8 cellular contexts compared by ENCODE assay signal in genomic region chr22:19291580-19292261, GRCh38. TPM values are rescaled to one million over a fixed set of nuclear protein-coding genes. Genes with fewer than 3 reads are reported as not detected.
A peak's percentile ranks its signal among the peaks of the same experiment; 100 is the strongest.
DNase-seq lines count a peak whose midpoint lies in the region; ATAC-seq and TF ChIP-seq lines count a peak whose summit lies in the region.

Gene CLTCL1, minus strand, starts transcription at chr22:19291719. Its CDS starts 78 bp downstream, at chr22:19291641.

- POLR2A ChIA-PET in PC-9 (lab: Charles Lee; ENCODE audit: unreplicated experiment): interaction anchor here (0.6 to 0.7 kb wide), 2 partner anchors 156 to 694 kb away, joined by 3 to 4 read pairs; partner anchors contain the start of gene C22orf39
- POLR2A ChIA-PET in naive thymus-derived CD4-positive, alpha-beta T cell (lab: Charles Lee): interaction anchor here (0.6 to 1.7 kb wide), 3 partner anchors 12 to 181 kb away, joined by 4 to 8 read pairs (median 6); partner anchors contain the start of gene DGCR2

- H3K9me2 ChIP-seq in PC-9 (ENCODE audit: insufficient read depth): no peaks in the 10 kb centered on the region

- no peak within 1 kb of the TSS for H3K27ac ChIP-seq in PC-9
- H3K27ac ChIP-seq in naive thymus-derived CD4-positive, alpha-beta T cell (ENCODE audit: low read depth, low read length): peak within 1 kb of the TSS; percentile 76

- CTCF ChIA-PET in PC-9 (lab: Charles Lee): interaction anchor here (0.7 kb wide), 1 partner anchor 288 kb away, joined by 16 read pairs; no protein-coding TSS in a partner anchor
- CTCF ChIA-PET in naive thymus-derived CD4-positive, alpha-beta T cell (lab: Charles Lee): interaction anchor here (0.7 kb wide), 2 partner anchors 11 to 13 kb away, joined by 3 read pairs; no protein-coding TSS in a partner anchor

- no peaks in the 10 kb centered on the region for H3K9me3 Mint-ChIP-seq in activated T-helper 1 cell treated with anti-CD3 and anti-CD28 coated beads, Interleukin-12 subunit alpha, Interleukin-12 subunit beta, Interleukin-2, Interleukin-4 antibody, amounts not matched to agents 30 ng/mL and 10 ng/mL and 1 ng/mL, durations not matched to agents 14 hours and 24 hours and 36 hours
- H3K9me3 Mint-ChIP-seq in naive thymus-derived CD4-positive, alpha-beta T cell: no peaks in the 10 kb centered on the region
- no peaks in the 10 kb centered on the region for H3K9me3 Mint-ChIP-seq in stimulated activated effector memory CD8-positive, alpha-beta T cell treated with anti-CD3 and anti-CD28 coated beads, Interleukin-12 subunit alpha, Interleukin-12 subunit beta, amount 100 ng/mL, for 72 hours

- TF ChIP-seq CTCF in PC-9 (conservative IDR thresholded peaks at IDR 0.05): no peak
- no peak for TF ChIP-seq CTCF in fibroblast of mammary gland (conservative IDR thresholded peaks at IDR 0.05; ENCODE audit: control insufficient read depth, insufficient read depth, low read depth, low read length)

- DNase-seq in DMS53 (lab: John Stamatoyannopoulos, UW) (peak; percentile 64), DMS53 treated with DMSO at 0.1 percent for 48 hours (lab: John Stamatoyannopoulos, UW; ENCODE audit: unreplicated experiment) (no peak), PC-9 (peak in 1 of 2 experiments; percentile 66), fibroblast of mammary gland (ENCODE audit: low read depth) (peak; percentile 52)
- DNase-seq in activated T-helper 1 cell treated with anti-CD3 and anti-CD28 coated beads, Interleukin-12 subunit alpha, Interleukin-12 subunit beta, Interleukin-2, Interleukin-4 antibody, amounts not matched to agents 30 ng/mL and 10 ng/mL and 1 ng/mL, durations not matched to agents 14 hours and 24 hours and 36 hours (ENCODE audit: low spot score): peak; percentile 66
- DNase-seq in naive thymus-derived CD4-positive, alpha-beta T cell: peak; percentile 38 to 81 (median 67)
- peak; percentile 66 to 85 for DNase-seq in stimulated activated effector memory CD8-positive, alpha-beta T cell treated with anti-CD3 and anti-CD28 coated beads, Interleukin-12 subunit alpha, Interleukin-12 subunit beta, amount 100 ng/mL, for 72 hours (ENCODE audit: low spot score in 2 of 2)

- peak; percentile 60 for ATAC-seq in HG03196 (IDR thresholded peaks at IDR 0.05; ENCODE audit: unreplicated experiment)
- peak; percentile 90 for ATAC-seq in naive thymus-derived CD4-positive, alpha-beta T cell
- peak; percentile 74 for ATAC-seq in stimulated activated effector memory CD8-positive, alpha-beta T cell treated with anti-CD3 and anti-CD28 coated beads, Interleukin-12 subunit alpha, Interleukin-12 subunit beta, amount 100 ng/mL, for 72 hours

- peak within 1 kb of the TSS; percentile 91 for H3K4me3 Mint-ChIP-seq in activated T-helper 1 cell treated with anti-CD3 and anti-CD28 coated beads, Interleukin-12 subunit alpha, Interleukin-12 subunit beta, Interleukin-2, Interleukin-4 antibody, amounts not matched to agents 30 ng/mL and 10 ng/mL and 1 ng/mL, durations not matched to agents 14 hours and 24 hours and 36 hours
- peak within 1 kb of the TSS; percentile 76 to 93 (median 92) for H3K4me3 Mint-ChIP-seq in naive thymus-derived CD4-positive, alpha-beta T cell
- peak within 1 kb of the TSS; percentile 81 for H3K4me3 Mint-ChIP-seq in stimulated activated effector memory CD8-positive, alpha-beta T cell treated with anti-CD3 and anti-CD28 coated beads, Interleukin-12 subunit alpha, Interleukin-12 subunit beta, amount 100 ng/mL, for 72 hours

- H4K20me1 ChIP-seq in PC-9 (ENCODE audit: insufficient read depth): no peaks in the 10 kb centered on the region

- H3K36me3 Mint-ChIP-seq in activated T-helper 1 cell treated with anti-CD3 and anti-CD28 coated beads, Interleukin-12 subunit alpha, Interleukin-12 subunit beta, Interleukin-2, Interleukin-4 antibody, amounts not matched to agents 30 ng/mL and 10 ng/mL and 1 ng/mL, durations not matched to agents 14 hours and 24 hours and 36 hours (ENCODE audit: low read depth): no peaks in the 10 kb centered on the region
- no peaks in the 10 kb centered on the region for H3K36me3 Mint-ChIP-seq in naive thymus-derived CD4-positive, alpha-beta T cell
- no peaks in the 10 kb centered on the region for H3K36me3 Mint-ChIP-seq in stimulated activated effector memory CD8-positive, alpha-beta T cell treated with anti-CD3 and anti-CD28 coated beads, Interleukin-12 subunit alpha, Interleukin-12 subunit beta, amount 100 ng/mL, for 72 hours

- peak within 1 kb of the TSS; percentile 88 for H3K27ac Mint-ChIP-seq in activated T-helper 1 cell treated with anti-CD3 and anti-CD28 coated beads, Interleukin-12 subunit alpha, Interleukin-12 subunit beta, Interleukin-2, Interleukin-4 antibody, amounts not matched to agents 30 ng/mL and 10 ng/mL and 1 ng/mL, durations not matched to agents 14 hours and 24 hours and 36 hours
- peak within 1 kb of the TSS; percentile 64 to 93 (median 85) for H3K27ac Mint-ChIP-seq in naive thymus-derived CD4-positive, alpha-beta T cell
- peak within 1 kb of the TSS; percentile 55 for H3K27ac Mint-ChIP-seq in stimulated activated effector memory CD8-positive, alpha-beta T cell treated with anti-CD3 and anti-CD28 coated beads, Interleukin-12 subunit alpha, Interleukin-12 subunit beta, amount 100 ng/mL, for 72 hours

- BruUV-seq in PC-9 (replicated peaks; lab: Mats Ljungman, UMichigan): no TSS peak

- H3K4me1 Mint-ChIP-seq in activated T-helper 1 cell treated with anti-CD3 and anti-CD28 coated beads, Interleukin-12 subunit alpha, Interleukin-12 subunit beta, Interleukin-2, Interleukin-4 antibody, amounts not matched to agents 30 ng/mL and 10 ng/mL and 1 ng/mL, durations not matched to agents 14 hours and 24 hours and 36 hours (ENCODE audit: low read depth): peaks cover 24% of the 10 kb centered on the region
- peaks cover 13 to 33% (median 25%) of the 10 kb centered on the region in 7 donors for H3K4me1 Mint-ChIP-seq in naive thymus-derived CD4-positive, alpha-beta T cell
- H3K4me1 Mint-ChIP-seq in stimulated activated effector memory CD8-positive, alpha-beta T cell treated with anti-CD3 and anti-CD28 coated beads, Interleukin-12 subunit alpha, Interleukin-12 subunit beta, amount 100 ng/mL, for 72 hours: peaks cover 27% of the 10 kb centered on the region

- H3K36me3 ChIP-seq in PC-9 (ENCODE audit: low read depth): no peaks in the 10 kb centered on the region
- no peaks in the 10 kb centered on the region for H3K36me3 ChIP-seq in naive thymus-derived CD4-positive, alpha-beta T cell (ENCODE audit: control insufficient read depth in 2 of 3, insufficient read depth in 3 of 3, low read length in 3 of 3)

- peak within 1 kb of the TSS; percentile 95 for H2AFZ ChIP-seq in PC-9

- no peaks in the 10 kb centered on the region for H3F3A ChIP-seq in PC-9 (ENCODE audit: insufficient read depth, low read depth)

- peak within 1 kb of the TSS; percentile 89 for H3K4me2 ChIP-seq in PC-9

- H3K4me3 ChIP-seq in PC-9 (peak within 1 kb of the TSS; percentile 75), fibroblast of mammary gland (ENCODE audit: control insufficient read depth, low read depth, low read length) (peak within 1 kb of the TSS; percentile 77)
- H3K4me3 ChIP-seq in naive thymus-derived CD4-positive, alpha-beta T cell (ENCODE audit: low read length): peak within 1 kb of the TSS; percentile 82

- H3K27me3 Mint-ChIP-seq in activated T-helper 1 cell treated with anti-CD3 and anti-CD28 coated beads, Interleukin-12 subunit alpha, Interleukin-12 subunit beta, Interleukin-2, Interleukin-4 antibody, amounts not matched to agents 30 ng/mL and 10 ng/mL and 1 ng/mL, durations not matched to agents 14 hours and 24 hours and 36 hours (ENCODE audit: insufficient read depth): peaks cover 41% of the 10 kb centered on the region
- peaks cover 5 to 56% (median 23%) of the 10 kb centered on the region in 5 donors for H3K27me3 Mint-ChIP-seq in naive thymus-derived CD4-positive, alpha-beta T cell

- no peaks in the 10 kb centered on the region for H3K27me3 ChIP-seq in PC-9 (ENCODE audit: insufficient read depth, low read depth)
- no peaks in the 10 kb centered on the region for H3K27me3 ChIP-seq in naive thymus-derived CD4-positive, alpha-beta T cell (ENCODE audit: control insufficient read depth in 2 of 2, insufficient read depth in 2 of 2, low read length in 2 of 2)

- H3K9me3 ChIP-seq in PC-9 (ENCODE audit: insufficient read depth, low read depth): no peaks in the 10 kb centered on the region
- no peaks in the 10 kb centered on the region for H3K9me3 ChIP-seq in naive thymus-derived CD4-positive, alpha-beta T cell (ENCODE audit: control insufficient read depth in 2 of 3, low read length in 3 of 3)

- H3K79me2 ChIP-seq in PC-9 (ENCODE audit: low read depth): no peaks in the 10 kb centered on the region

- intact Hi-C loops in PC-9 (cut with micrococcal nuclease; ENCODE audit: unreplicated experiment): loop anchor here (2.0 to 10.0 kb wide), 2 partner anchors 113 to 183 kb away; partner anchors contain the start of genes CDC45, SLC25A1 and UFD1
- intact Hi-C loops in activated T-helper 1 cell treated with anti-CD3 and anti-CD28 coated beads, Interleukin-12 subunit alpha, Interleukin-12 subunit beta, Interleukin-2, Interleukin-4 antibody, amounts not matched to agents 30 ng/mL and 10 ng/mL and 1 ng/mL, durations not matched to agents 14 hours and 24 hours and 36 hours (cut with micrococcal nuclease): loop anchor here (1.0 to 5.0 kb wide), 3 partner anchors 141 to 426 kb away; partner anchors contain the start of genes DGCR2, HIRA and MRPL40
- intact Hi-C loops in naive thymus-derived CD4-positive, alpha-beta T cell (cut with micrococcal nuclease): loop anchor here (1.0 to 10.0 kb wide), 9 partner anchors 112 to 309 kb away; partner anchors contain the start of genes DGCR2 (in 2 of the 2), CDC45 (in 1 of the 2), ESS2 (in 1 of the 2) and MRPL40 (in 1 of the 2)

- no peaks in the 10 kb centered on the region for H3K4me1 ChIP-seq in PC-9 (replicated peaks; ENCODE audit: insufficient read depth)
- H3K4me1 ChIP-seq in naive thymus-derived CD4-positive, alpha-beta T cell (ENCODE audit: control insufficient read depth in 2 of 2, insufficient read depth in 2 of 2, low read length in 2 of 2): peaks cover 6 to 8% of the 10 kb centered on the region in 2 donors

RNA-seq across cellular contexts. Expression of gene CLTCL1, which starts in this region (rescaled TPM):
- 6.6 and 7.2 TPM in 2 replicates for total RNA-seq in PC-9 (2021)
- 0.64 and 0.73 TPM in 2 replicates for total RNA-seq in activated T-helper 1 cell treated with anti-CD3 and anti-CD28 coated beads, Interleukin-12 subunit alpha, Interleukin-12 subunit beta, Interleukin-2, Interleukin-4 antibody, amounts not matched to agents 30 ng/mL and 10 ng/mL and 1 ng/mL, durations not matched to agents 14 hours and 24 hours and 36 hours
- total RNA-seq in naive thymus-derived CD4-positive, alpha-beta T cell: 1 to 10 TPM in 3 of 5 experiments, under 1 TPM in 2; 0.22 to 3.1 (median 1.4) TPM
- polyA plus RNA-seq in naive thymus-derived CD4-positive, alpha-beta T cell: 1 to 10 TPM in 1 of 2 donors, under 1 TPM in 1; 0.95 to 1.2 TPM

Comparison
In these comparisons a context has a peak if more than half of its experiments do, and no peak if none do; other contexts are left out.
1. Peak in DNase-seq in activated T-helper 1 cell treated with anti-CD3 and anti-CD28 coated beads, Interleukin-12 subunit alpha, Interleukin-12 subunit beta, Interleukin-2, Interleukin-4 antibody, amounts not matched to agents 30 ng/mL and 10 ng/mL and 1 ng/mL, durations not matched to agents 14 hours and 24 hours and 36 hours; RNA of the gene not detected or under 1 TPM.